8 cellular contexts compared by ENCODE assay signal in the genomic region with DNA sequence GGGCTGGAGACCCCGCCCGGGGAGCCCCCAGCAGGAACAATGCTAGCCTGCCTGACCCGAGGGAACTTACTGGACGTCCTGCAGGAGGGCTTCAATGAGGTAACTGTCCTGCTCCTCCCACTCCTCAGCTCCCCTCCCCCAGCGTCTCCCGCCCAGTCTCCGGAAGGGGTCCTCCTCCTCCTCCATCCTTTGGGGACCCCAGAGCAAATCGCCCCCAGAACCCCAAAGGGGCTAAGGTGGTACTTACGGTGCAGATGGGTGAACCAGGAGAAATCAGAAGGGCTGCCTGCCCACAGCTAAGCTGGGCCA. TPM values are rescaled to one million over a fixed set of nuclear protein-coding genes. Genes with fewer than 3 reads are reported as not detected.
A peak's percentile ranks its signal among the peaks of the same experiment; 100 is the strongest.
DNase-seq lines count a peak whose midpoint lies in the region; ATAC-seq and TF ChIP-seq lines count a peak whose summit lies in the region.

No MANE protein-coding gene starts in this region.

- no peak for ATAC-seq in gastroesophageal sphincter
- ATAC-seq in sciatic nerve, result peak; percentile 40
- ATAC-seq in GM21367 (IDR thresholded peaks at IDR 0.05; ENCODE audit: unreplicated experiment), result no peak
- no peak for ATAC-seq in HG03135 (IDR thresholded peaks at IDR 0.05; ENCODE audit: unreplicated experiment)

- DNase-seq in GM12865 (ENCODE audit: low read depth) (no peak), sciatic nerve (ENCODE audit: low spot score) (peak; percentile 72), NCI-H82 treated with DMSO at 0.1 percent for 48 hours (lab: John Stamatoyannopoulos, UW; ENCODE audit: unreplicated experiment) (no peak), NCI-H345 (lab: John Stamatoyannopoulos, UW) (no peak)

- no peak for TF ChIP-seq EP300 in gastroesophageal sphincter (IDR thresholded peaks at IDR 0.05)

- no peak for TF ChIP-seq POLR2A in gastroesophageal sphincter (IDR thresholded peaks at IDR 0.05)

- H3K4me3 ChIP-seq in GM12865 (ENCODE audit: low read depth, low read length) (peak overlapping the region; percentile 65), gastroesophageal sphincter (peak overlapping the region; percentile 71 to 81)

- WGBS in gastroesophageal sphincter (ENCODE audit: low coverage in 1 of 2), 2 donors, result 0% methylated on average over 1 of the region's 9 CpGs

- no peaks in the 10 kb centered on the region for H3K36me3 ChIP-seq in gastroesophageal sphincter

- no peaks in the 10 kb centered on the region for H3K27me3 ChIP-seq in gastroesophageal sphincter

- peak overlapping the region; percentile 78 for H3K27ac ChIP-seq in VCaP
- H3K27ac ChIP-seq in gastroesophageal sphincter, result peak overlapping the region; percentile 8 to 88 (median 84)

- H3K4me1 ChIP-seq in gastroesophageal sphincter, result peaks cover 3 to 62% (median 28%) of the 10 kb centered on the region in 3 donors

- H3K9me3 ChIP-seq in gastroesophageal sphincter, result no peaks in the 10 kb centered on the region

- intact Hi-C loops in sciatic nerve (cut with DNase I), result no loop called here

- TF ChIP-seq CTCF in GM12865 (IDR thresholded peaks at IDR 0.05; ENCODE audit: insufficient read depth, low read depth, low read length, missing control alignments), result no peak
- TF ChIP-seq CTCF in VCaP (conservative IDR thresholded peaks at IDR 0.05), result no peak
- no peak for TF ChIP-seq CTCF in gastroesophageal sphincter (IDR thresholded peaks at IDR 0.05)

RNA-seq across cellular contexts. Expression of a gene that starts 0.3 kb away (rescaled TPM):
- total RNA-seq in gastroesophageal sphincter (100 to 1,000 TPM; 125 to 164 (median 153) TPM), sciatic nerve (45.2 TPM)

RNA-seq across cellular contexts. Expression of a gene that starts 18.7 kb away (rescaled TPM):
- total RNA-seq in gastroesophageal sphincter (1 to 10 TPM in 3 of 4 donors, not detected in 1; 2.4 to 3.3 (median 3.1) TPM), sciatic nerve (not detected)

RNA-seq across cellular contexts. Expression of a gene that starts 24.9 kb away (rescaled TPM):
- total RNA-seq in gastroesophageal sphincter (1 to 10 TPM in 3 of 4 donors, under 1 TPM in 1; 0.78 to 5.5 (median 3.0) TPM), sciatic nerve (14.4 TPM)

RNA-seq across cellular contexts. Expression of a gene that starts 25.8 kb away (rescaled TPM):
- total RNA-seq in gastroesophageal sphincter, result 100 to 1,000 TPM; 254 to 440 (median 294) TPM
- 1,238 TPM for total RNA-seq in sciatic nerve

RNA-seq across cellular contexts. Expression of a gene that starts 58.1 kb away (rescaled TPM):
- 10 to 100 TPM; 11.7 to 19.3 (median 17.5) TPM for total RNA-seq in gastroesophageal sphincter
- 18.8 TPM for total RNA-seq in sciatic nerve
